24 cellular contexts compared by ENCODE assay signal in the genomic region with DNA sequence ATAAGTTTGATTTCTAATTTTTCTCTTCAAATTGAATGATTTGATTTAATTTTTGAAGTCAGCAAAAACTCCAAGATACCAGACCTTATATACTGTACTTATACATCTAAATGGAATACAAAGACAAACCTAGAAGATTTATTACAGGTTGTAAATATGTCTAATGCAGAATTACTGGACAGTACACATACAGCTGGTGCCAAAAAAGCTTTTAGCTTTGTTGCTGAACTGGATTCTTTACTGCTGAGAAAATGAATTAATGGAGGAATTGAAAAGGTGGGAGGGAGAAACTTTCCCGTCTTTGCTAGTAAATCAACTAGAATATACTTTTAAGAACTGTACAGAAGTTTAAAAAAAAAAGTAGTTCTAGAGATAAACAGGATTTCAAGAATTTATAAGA. TPM values are rescaled to one million over a fixed set of nuclear protein-coding genes. Genes with fewer than 3 reads are reported as not detected.
DNase-seq lines count a peak whose midpoint lies in the region; ATAC-seq, FAIRE-seq and TF ChIP-seq lines count a peak whose summit lies in the region.
"Had no signal": no experiment of that assay in that cellular context is flagged by ENCODE, and none has a peak within 500 bp of the region (broad histone marks: within the 10 kb centered on the region; RNA-seq: fewer than 3 reads in every experiment).

No MANE protein-coding gene starts in this region.

- no peak overlapping the region for H3K4me3 Mint-ChIP-seq in effector memory CD8-positive, alpha-beta T cell
- H3K4me3 Mint-ChIP-seq in osteocyte (ENCODE audit: unreplicated experiment), result no peak overlapping the region
- H3K4me3 Mint-ChIP-seq: activated CD8-positive, alpha-beta T cell treated with anti-CD3 and anti-CD28 coated beads, Interleukin-2, amount 10 ng/mL, durations not matched to agents 7 days and 5 days; activated T-cell treated with anti-CD3 and anti-CD28 coated beads, Interleukin-2, amount 50 U/mL, for 72 hours; immature natural killer cell; naive thymus-derived CD4-positive, alpha-beta T cell; T-helper 1 cell treated with Interleukin-12 subunit alpha and Interleukin-12 subunit beta and Interleukin-4 antibody, amounts not matched to agents 30 μg/mL and 1 μg/mL, for 36 hours had no signal

- WGBS in K562 (ENCODE audit: insufficient coverage, low coverage, missing lambda C conversion rate), result 88% methylated on average over 1 of the region's 1 CpG
- WGBS in prostate gland, result 8% methylated on average over 1 of the region's 1 CpG

- in situ Hi-C loops in K562 (cut with MboI), result no loop called here

- H3K79me2 ChIP-seq in K562 (ENCODE audit: control insufficient read depth, insufficient read depth, low read length), result peaks cover 29% of the 10 kb centered on the region; the same call in 2 of the 3 replicates

- H3K4me3 ChIP-seq in K562 (no peak overlapping the region), prostate gland (no peak overlapping the region)
- H3K4me3 ChIP-seq: HAP-1, lung, skin epidermis, testis had no signal

- FAIRE-seq in K562 (lab: Jason Lieb, UNC), result no peak
- FAIRE-seq: GM18507 had no signal

- no peak overlapping the region for H3K9ac ChIP-seq in K562 (ENCODE audit: insufficient read depth in 1 of 2, low read depth in 2 of 2, low read length in 2 of 2)

- H3K9me3 Mint-ChIP-seq in effector memory CD8-positive, alpha-beta T cell, result no peaks in the 10 kb centered on the region
- H3K9me3 Mint-ChIP-seq in osteocyte (ENCODE audit: unreplicated experiment), result no peaks in the 10 kb centered on the region
- H3K9me3 Mint-ChIP-seq: activated T-cell treated with anti-CD3 and anti-CD28 coated beads, Interleukin-2, amount 50 U/mL, for 72 hours; immature natural killer cell; naive thymus-derived CD4-positive, alpha-beta T cell; T-helper 1 cell treated with Interleukin-12 subunit alpha and Interleukin-12 subunit beta and Interleukin-4 antibody, amounts not matched to agents 30 μg/mL and 1 μg/mL, for 36 hours had no signal

- peaks cover 24% of the 10 kb centered on the region for H3K36me3 Mint-ChIP-seq in effector memory CD8-positive, alpha-beta T cell (ENCODE audit: insufficient read depth)
- peaks cover 18% of the 10 kb centered on the region for H3K36me3 Mint-ChIP-seq in osteocyte (ENCODE audit: unreplicated experiment)

- TF ChIP-seq EP300 in Ishikawa (IDR thresholded peaks at IDR 0.05; ENCODE audit: borderline replicate concordance) (peak; percentile 99), K562 (IDR thresholded peaks at IDR 0.05; ENCODE audit: low read length) (no peak)

- CTCF ChIA-PET in K562 (lab: Yijun Ruan, JAX; ENCODE audit: low intra/inter-chr PET ratio), result no interaction called here

- no peak for TF ChIP-seq POLR2A in K562 (conservative IDR thresholded peaks at IDR 0.05)
- no peak for TF ChIP-seq POLR2A in prostate gland (IDR thresholded peaks at IDR 0.05)

- H3K4me1 ChIP-seq in K562 (replicated peaks in 1 of 2; ENCODE audit: control insufficient read depth in 2 of 2, insufficient read depth in 2 of 2, low read length in 2 of 2), result no peaks in the 10 kb centered on the region
- peaks cover 2% of the 10 kb centered on the region for H3K4me1 ChIP-seq in prostate gland (replicated peaks)
- H3K4me1 ChIP-seq: testis had no signal

- no TSS peak for BruUV-seq in K562 (replicated peaks; lab: Mats Ljungman, UMichigan)

- H3K27ac ChIP-seq in K562 (ENCODE audit: extremely low read depth, low read depth, low read length) (no peak overlapping the region), prostate gland (peak overlapping the region; percentile 42 to 44)
- H3K27ac ChIP-seq: C4-2B, skin epidermis, testis had no signal

- H4K20me1 ChIP-seq in K562 (replicated peaks; ENCODE audit: control insufficient read depth, insufficient read depth, low read length), result no peaks in the 10 kb centered on the region

- no peak overlapping the region for H3K27ac Mint-ChIP-seq in effector memory CD8-positive, alpha-beta T cell
- H3K27ac Mint-ChIP-seq in osteocyte (ENCODE audit: unreplicated experiment), result no peak overlapping the region
- H3K27ac Mint-ChIP-seq: activated CD8-positive, alpha-beta T cell treated with anti-CD3 and anti-CD28 coated beads, Interleukin-2, amount 10 ng/mL, durations not matched to agents 7 days and 5 days; activated T-cell treated with anti-CD3 and anti-CD28 coated beads, Interleukin-2, amount 50 U/mL, for 72 hours; immature natural killer cell; naive thymus-derived CD4-positive, alpha-beta T cell; T-helper 1 cell treated with Interleukin-12 subunit alpha and Interleukin-12 subunit beta and Interleukin-4 antibody, amounts not matched to agents 30 μg/mL and 1 μg/mL, for 36 hours had no signal

- H2AFZ ChIP-seq in K562 (ENCODE audit: low read depth, low read length), result no peak overlapping the region

- peaks cover 5 to 8% of the 10 kb centered on the region in 2 donors for H3K4me1 Mint-ChIP-seq in effector memory CD8-positive, alpha-beta T cell (ENCODE audit: low read depth in 2 of 2)
- peaks cover 17% of the 10 kb centered on the region for H3K4me1 Mint-ChIP-seq in osteocyte (ENCODE audit: unreplicated experiment)

- DNase-seq in DMS79 treated with DMSO at 0.1 percent for 48 hours (lab: John Stamatoyannopoulos, UW) (peak; percentile 21), K562 (ENCODE audit: extremely low read depth in 1 of 4, low spot score in 3 of 4) (no peak), prostate gland (ENCODE audit: low spot score) (peak; percentile 14), osteocyte (ENCODE audit: extremely low spot score, unreplicated experiment) (no peak)
- no peak for DNase-seq in effector memory CD8-positive, alpha-beta T cell
- DNase-seq: activated CD8-positive, alpha-beta T cell treated with anti-CD3 and anti-CD28 coated beads, Interleukin-2, amount 10 ng/mL, durations not matched to agents 7 days and 5 days; activated T-cell treated with anti-CD3 and anti-CD28 coated beads, Interleukin-2, amount 50 U/mL, for 72 hours; brain microvascular endothelial cell; dermis blood vessel endothelial cell; immature natural killer cell; MM.1S; naive thymus-derived CD4-positive, alpha-beta T cell; NCI-H2171; testis had no signal

- H3K27me3 ChIP-seq in K562 (ENCODE audit: control insufficient read depth in 2 of 2, insufficient read depth in 2 of 2, low read length in 2 of 2) (no peaks in the 10 kb centered on the region), prostate gland (replicated peaks; ENCODE audit: insufficient read depth) (no peaks in the 10 kb centered on the region)
- H3K27me3 ChIP-seq: brain microvascular endothelial cell, testis had no signal

- POLR2A ChIA-PET in K562 (lab: Yijun Ruan, JAX), result interaction anchor here (1.0 kb wide), 1 partner anchor 9 kb away, joined by 4 read pairs; no protein-coding TSS in a partner anchor

- TF ChIP-seq CTCF in K562 (IDR thresholded peaks at IDR 0.05 in 2 of 3, conservative IDR thresholded peaks at IDR 0.05 in 1 of 3; ENCODE audit: insufficient read depth in 2 of 3, low read depth in 1 of 3, low read length in 3 of 3) (no peak), prostate gland (IDR thresholded peaks at IDR 0.05) (no peak), osteocyte (IDR thresholded peaks at IDR 0.05) (no peak)

- intact Hi-C loops in K562 (cut with micrococcal nuclease), result no loop called here
- intact Hi-C loops in prostate gland (cut with DNase I), result no loop called here

- no peaks in the 10 kb centered on the region for H3K9me1 ChIP-seq in K562 (ENCODE audit: control insufficient read depth, insufficient read depth, low read length)

- H3K36me3 ChIP-seq in K562 (ENCODE audit: control insufficient read depth, insufficient read depth, low read length), result peaks cover 28% of the 10 kb centered on the region; the same call in 2 of the 3 replicates
- no peaks in the 10 kb centered on the region for H3K36me3 ChIP-seq in prostate gland
- H3K36me3 ChIP-seq: brain microvascular endothelial cell, HAP-1 had no signal

- no peak overlapping the region for H3K4me2 ChIP-seq in K562 (ENCODE audit: insufficient read depth, low read length)

- no peak for ATAC-seq in K562
- ATAC-seq in GM19351 (IDR thresholded peaks at IDR 0.05; ENCODE audit: unreplicated experiment), result no peak
- ATAC-seq in effector memory CD8-positive, alpha-beta T cell (replicated peaks), result no peak
- ATAC-seq: activated CD8-positive, alpha-beta T cell treated with anti-CD3 and anti-CD28 coated beads, Interleukin-2, amount 10 ng/mL, durations not matched to agents 7 days and 5 days; activated T-cell treated with anti-CD3 and anti-CD28 coated beads, Interleukin-2, amount 50 U/mL, for 72 hours; esophagus mucosa; naive thymus-derived CD4-positive, alpha-beta T cell; Right ventricle myocardium inferior had no signal

- no peaks in the 10 kb centered on the region for H3K27me3 Mint-ChIP-seq in effector memory CD8-positive, alpha-beta T cell
- no peaks in the 10 kb centered on the region for H3K27me3 Mint-ChIP-seq in osteocyte (ENCODE audit: unreplicated experiment)
- H3K27me3 Mint-ChIP-seq: naive thymus-derived CD4-positive, alpha-beta T cell had no signal

- TF ChIP-seq RAD21 in Ishikawa (IDR thresholded peaks at IDR 0.05; ENCODE audit: low read depth) (0 out of 2 replicates have a peak, but pooled peaks have one; percentile 9), K562 (CRISPR knock-in tag; conservative IDR thresholded peaks at IDR 0.05 in 1 of 2, IDR thresholded peaks at IDR 0.05 in 1 of 2) (no peak)

- H3K9me3 ChIP-seq in K562 (replicated peaks; ENCODE audit: control insufficient read depth, insufficient read depth, low read depth, low read length) (no peaks in the 10 kb centered on the region), prostate gland (no peaks in the 10 kb centered on the region)
- H3K9me3 ChIP-seq: HAP-1, testis had no signal

TF ChIP-seq in K562, 482 proteins besides CTCF, POLR2A, EP300 and RAD21 (continues in another document):
- TF ChIP-seq ZNF316 (IDR thresholded peaks at IDR 0.05), result 0 out of 2 replicates have a peak, but pooled peaks have one; percentile 30

RNA-seq across cellular contexts. Expression of a gene that starts 17.5 kb away (rescaled TPM):
- 4.2 and 16.8 TPM in 2 replicates for total RNA-seq in K562 (2011; cell fraction: chromatin; rRNA removed; ENCODE audit: low replicate concordance)
- 3.0 and 3.7 TPM in 2 replicates for total RNA-seq in K562 (2011; cell fraction: nucleolus; rRNA removed)
- total RNA-seq in K562 (2011; cell fraction: nucleoplasm; rRNA removed), result 7.8 and 12.7 TPM in 2 replicates
- total RNA-seq in K562 (2014; rRNA removed) (26.9 and 36.2 TPM in 2 replicates), K562 (2014; rRNA removed; fragmentation: Illumina TruSeq; extraction: Trizol) (60.4 and 76.1 TPM in 2 replicates), K562 (2015; rRNA removed; fragmentation: Illumina TruSeq; extraction: Trizol) (38.3 and 42.2 TPM in 2 replicates), K562 (2021) (21.3 and 33.2 TPM in 2 replicates), prostate gland (10 to 100 TPM; 31.5 to 51.6 TPM), osteocyte (19.3 and 21.1 TPM in 2 replicates)
- polyA plus RNA-seq in K562 (2011; rRNA removed) (25.5 and 55.1 TPM in 2 replicates), K562 (2014; fragmentation: Illumina TruSeq; extraction: Trizol) (59.2 and 73.2 TPM in 2 replicates), K562 (2014; fragmentation: Nextera tagmentation; extraction: Ambion mirVana) (100 to 1,000 TPM; 120 to 123 TPM), K562 (2014; rRNA removed) (55.3 and 56.5 TPM in 2 replicates)
- polyA plus RNA-seq in K562 (2011; cell fraction: cytosol; rRNA removed), result 4.2 and 13.2 TPM in 2 replicates
- polyA plus RNA-seq in K562 (2011; cell fraction: nucleus; rRNA removed), result 4.5 and 5.1 TPM in 2 replicates
- 35.3 and 40.0 TPM in 2 replicates for polyA plus RNA-seq in K562 (2012)
- polyA minus RNA-seq in K562 (2011; rRNA and poly(A)+ RNA removed), result 14.4 and 24.5 TPM in 2 replicates
- 2.6 and 5.3 TPM in 2 replicates for polyA minus RNA-seq in K562 (2011; cell fraction: cytosol; rRNA and poly(A)+ RNA removed)
- 3.6 and 6.4 TPM in 2 replicates for polyA minus RNA-seq in K562 (2011; cell fraction: nucleus; rRNA and poly(A)+ RNA removed)

Comparison
In these comparisons a context has a peak if more than half of its experiments do, and no peak if none do; other contexts are left out.
1. DNase-seq: peak in DMS79 treated with DMSO at 0.1 percent for 48 hours (single experiment) and prostate gland (single experiment); none in K562 (0 of 4), effector memory CD8-positive, alpha-beta T cell (0 of 3) and osteocyte (single experiment).